In genomic region chr3:52245322-52246263, GRCh38 we compare ENCODE assay signal across 8 cellular contexts. TPM values are rescaled to one million over a fixed set of nuclear protein-coding genes. Genes with fewer than 3 reads are reported as not detected.
DNase-seq lines count a peak whose midpoint lies in the region; ATAC-seq, FAIRE-seq and TF ChIP-seq lines count a peak whose summit lies in the region.

Gene PPM1M (plus strand): TSS chr3:52245759. CDS start chr3:52245825, 66 bp downstream.

- WGBS in ectodermal cell, 2 experiments: 4% methylated on average over 98 of the region's 98 CpGs

- peak within 1 kb of the TSS; percentile 93 for H3K27ac Mint-ChIP-seq in activated CD4-positive, alpha-beta T cell treated with anti-CD3 and anti-CD28 coated beads, Interleukin-2, amount 10 ng/mL, durations not matched to agents 7 days and 5 days

- H3K9me3 ChIP-seq in ectodermal cell (ENCODE audit: control insufficient read depth, low read length) (no peaks in the 10 kb centered on the region), lower lobe of right lung (no peaks in the 10 kb centered on the region)

- CTCF ChIA-PET in activated CD4-positive, alpha-beta T cell treated with anti-CD3 and anti-CD28 coated beads, Interleukin-2, amount 10 ng/mL, durations not matched to agents 7 days and 5 days (lab: Charles Lee): interaction anchor here (0.6 to 2.1 kb wide), 8 partner anchors 13 to 36 kb away, joined by 3 to 7 read pairs (median 4); no protein-coding TSS in a partner anchor

- H3K4me3 ChIP-seq in ectodermal cell (ENCODE audit: insufficient read depth, low read depth, low read length) (peak within 1 kb of the TSS; percentile 30), lower lobe of right lung (peak within 1 kb of the TSS; percentile 71)

- H3K27ac ChIP-seq in ectodermal cell (ENCODE audit: insufficient read depth, low read depth, low read length, poor library complexity, severe bottlenecking) (no peak within 1 kb of the TSS), lower lobe of right lung (peak within 1 kb of the TSS; percentile 92)

- H3K4me3 Mint-ChIP-seq in activated CD4-positive, alpha-beta T cell treated with anti-CD3 and anti-CD28 coated beads, Interleukin-2, amount 10 ng/mL, durations not matched to agents 7 days and 5 days: peak within 1 kb of the TSS; percentile 86

- peaks cover 60% of the 10 kb centered on the region for H3K36me3 Mint-ChIP-seq in activated CD4-positive, alpha-beta T cell treated with anti-CD3 and anti-CD28 coated beads, Interleukin-2, amount 10 ng/mL, durations not matched to agents 7 days and 5 days (ENCODE audit: low read depth)

- DNase-seq in GM03348 (ENCODE audit: low spot score): peak; percentile 88
- peak; percentile 65 for DNase-seq in HTR-8/SVneo (ENCODE audit: insufficient read length, low spot score)
- peak; percentile 63 for DNase-seq in activated CD4-positive, alpha-beta T cell treated with anti-CD3 and anti-CD28 coated beads, Interleukin-2, amount 10 ng/mL, durations not matched to agents 7 days and 5 days
- DNase-seq in lower lobe of right lung: peak; percentile 73
- peak; percentile 61 for DNase-seq in stimulated activated naive CD4-positive, alpha-beta T cell treated with Interleukin-2 at 50 U/mL for 16 hours (lab: John Stamatoyannopoulos, UW)
- DNase-seq in SKM-1 treated with dmso at 0.1 percent for 144 hours (lab: John Stamatoyannopoulos, UW; ENCODE audit: unreplicated experiment): no peak

- H3K4me1 ChIP-seq in ectodermal cell (ENCODE audit: control insufficient read depth, insufficient read depth, low read length) (peaks cover 5% of the 10 kb centered on the region), lower lobe of right lung (peaks cover 48% of the 10 kb centered on the region)

- H3K9me3 Mint-ChIP-seq in activated CD4-positive, alpha-beta T cell treated with anti-CD3 and anti-CD28 coated beads, Interleukin-2, amount 10 ng/mL, durations not matched to agents 7 days and 5 days: no peaks in the 10 kb centered on the region

- POLR2A ChIA-PET in activated CD4-positive, alpha-beta T cell treated with anti-CD3 and anti-CD28 coated beads, Interleukin-2, amount 10 ng/mL, durations not matched to agents 7 days and 5 days (lab: Charles Lee): interaction anchor here (1.2 kb wide), 1 partner anchor 32 kb away, joined by 4 read pairs; no protein-coding TSS in a partner anchor

- ATAC-seq in lower lobe of right lung (peak; percentile 63 to 71), HG03460 (IDR thresholded peaks at IDR 0.05; ENCODE audit: unreplicated experiment) (no peak)

- H3K27me3 ChIP-seq in ectodermal cell (ENCODE audit: control insufficient read depth, insufficient read depth, low read length, poor library complexity, severe bottlenecking) (peaks cover 40% of the 10 kb centered on the region), lower lobe of right lung (ENCODE audit: low read depth) (no peaks in the 10 kb centered on the region)

- TF ChIP-seq CTCF in lower lobe of right lung (IDR thresholded peaks at IDR 0.05): no peak

- no peaks in the 10 kb centered on the region for H3K36me3 ChIP-seq in ectodermal cell (ENCODE audit: control insufficient read depth, insufficient read depth, low read length)
- peaks cover 28% of the 10 kb centered on the region for H3K36me3 ChIP-seq in lower lobe of right lung

- FAIRE-seq in HTR-8/SVneo (lab: Jason Lieb, UNC): peak; percentile 44

- no peaks in the 10 kb centered on the region for H3K27me3 Mint-ChIP-seq in activated CD4-positive, alpha-beta T cell treated with anti-CD3 and anti-CD28 coated beads, Interleukin-2, amount 10 ng/mL, durations not matched to agents 7 days and 5 days

- intact Hi-C loops in lower lobe of right lung (cut with DNase I): no loop called here

- H3K4me1 Mint-ChIP-seq in activated CD4-positive, alpha-beta T cell treated with anti-CD3 and anti-CD28 coated beads, Interleukin-2, amount 10 ng/mL, durations not matched to agents 7 days and 5 days: peaks cover 84% of the 10 kb centered on the region

RNA-seq across cellular contexts. Expression of gene PPM1M, which starts in this region (rescaled TPM):
- 10 to 100 TPM; 82.2 to 92.7 TPM for total RNA-seq in activated CD4-positive, alpha-beta T cell treated with anti-CD3 and anti-CD28 coated beads, Interleukin-2, amount 10 ng/mL, durations not matched to agents 7 days and 5 days
- 7.9 TPM for polyA plus RNA-seq in ectodermal cell (2013, experiment 1 of 4)
- polyA plus RNA-seq in ectodermal cell (2013, experiment 2 of 4): 5.7 TPM
- 4.7 TPM for polyA plus RNA-seq in ectodermal cell (2013, experiment 3 of 4)
- 6.0 TPM for polyA plus RNA-seq in ectodermal cell (2013, experiment 4 of 4)
- 53.4 TPM for total RNA-seq in lower lobe of right lung
